In genomic region chr12:120224304-120225199, GRCh38 we compare ENCODE assay signal across 8 cellular contexts. TPM values are rescaled to one million over a fixed set of nuclear protein-coding genes. Genes with fewer than 3 reads are reported as not detected.
DNase-seq lines count a peak whose midpoint lies in the region; ATAC-seq and TF ChIP-seq lines count a peak whose summit lies in the region.

No MANE protein-coding gene starts in this region.

- no peak for TF ChIP-seq POLR2A in vagina (IDR thresholded peaks at IDR 0.05)

- H3K27ac Mint-ChIP-seq in activated naive CD4-positive, alpha-beta T cell treated with anti-CD3 and anti-CD28 coated beads, Interleukin-2, amount 10 ng/mL, durations not matched to agents 7 days and 5 days, result peak overlapping the region; percentile 80
- peak overlapping the region; percentile 34 for H3K27ac Mint-ChIP-seq in activated naive CD8-positive, alpha-beta T cell treated with anti-CD3 and anti-CD28 coated beads, Interleukin-2, amount 10 ng/mL, durations not matched to agents 7 days and 5 days

- no peaks in the 10 kb centered on the region for H3K9me3 Mint-ChIP-seq in activated naive CD4-positive, alpha-beta T cell treated with anti-CD3 and anti-CD28 coated beads, Interleukin-2, amount 10 ng/mL, durations not matched to agents 7 days and 5 days
- no peaks in the 10 kb centered on the region for H3K9me3 Mint-ChIP-seq in activated naive CD8-positive, alpha-beta T cell treated with anti-CD3 and anti-CD28 coated beads, Interleukin-2, amount 10 ng/mL, durations not matched to agents 7 days and 5 days

- no peak for DNase-seq in activated naive CD4-positive, alpha-beta T cell treated with anti-CD3 and anti-CD28 coated beads, Interleukin-2, amount 10 ng/mL, durations not matched to agents 7 days and 5 days
- no peak for DNase-seq in activated naive CD4-positive, alpha-beta T cell treated with Interleukin-2 at 50 U/mL for 16 hours
- no peak for DNase-seq in activated naive CD8-positive, alpha-beta T cell treated with anti-CD3 and anti-CD28 coated beads, Interleukin-2, amount 10 ng/mL, durations not matched to agents 7 days and 5 days
- DNase-seq in left lung (peak; percentile 81 to 93), vagina (ENCODE audit: extremely low spot score in 2 of 2) (no peak), PC-3 (no peak)
- no peak for DNase-seq in central memory CD4-positive, alpha-beta T cell
- DNase-seq in activated naive CD4-positive, alpha-beta T cell (lab: John Stamatoyannopoulos, UW), result no peak

- H3K27ac ChIP-seq in left lung, result peak overlapping the region; percentile 76 to 77
- peak overlapping the region; percentile 39 for H3K27ac ChIP-seq in vagina
- no peak overlapping the region for H3K27ac ChIP-seq in PC-3 (ENCODE audit: low read length)

- H3K9me2 ChIP-seq in PC-3 (replicated peaks; ENCODE audit: low read length), result no peaks in the 10 kb centered on the region

- peaks cover 60% of the 10 kb centered on the region for H4K20me1 ChIP-seq in PC-3 (ENCODE audit: low read length)

- no TSS peak for BruUV-seq in PC-3 (replicated peaks; lab: Mats Ljungman, UMichigan)

- no peak overlapping the region for H3K4me2 ChIP-seq in PC-3 (ENCODE audit: low read length)

- TF ChIP-seq CTCF in left lung (IDR thresholded peaks at IDR 0.05) (no peak), vagina (IDR thresholded peaks at IDR 0.05) (no peak), PC-3 (conservative IDR thresholded peaks at IDR 0.05; ENCODE audit: low read depth, low read length) (no peak)

- H3K27me3 Mint-ChIP-seq in activated naive CD4-positive, alpha-beta T cell treated with anti-CD3 and anti-CD28 coated beads, Interleukin-2, amount 10 ng/mL, durations not matched to agents 7 days and 5 days, result no peaks in the 10 kb centered on the region
- H3K27me3 Mint-ChIP-seq in activated naive CD8-positive, alpha-beta T cell treated with anti-CD3 and anti-CD28 coated beads, Interleukin-2, amount 10 ng/mL, durations not matched to agents 7 days and 5 days, result no peaks in the 10 kb centered on the region

- H3K4me1 Mint-ChIP-seq in activated naive CD4-positive, alpha-beta T cell treated with anti-CD3 and anti-CD28 coated beads, Interleukin-2, amount 10 ng/mL, durations not matched to agents 7 days and 5 days, result peaks cover 47% of the 10 kb centered on the region
- H3K4me1 Mint-ChIP-seq in activated naive CD8-positive, alpha-beta T cell treated with anti-CD3 and anti-CD28 coated beads, Interleukin-2, amount 10 ng/mL, durations not matched to agents 7 days and 5 days, result peaks cover 35% of the 10 kb centered on the region

- CTCF ChIA-PET in activated naive CD4-positive, alpha-beta T cell treated with anti-CD3 and anti-CD28 coated beads, Interleukin-2, amount 10 ng/mL, durations not matched to agents 7 days and 5 days (lab: Charles Lee), result interaction anchor here (1.1 to 14.9 kb wide), 3 partner anchors 20 to 77 kb away, joined by 3 to 773 read pairs (median 39); partner anchors contain the start of genes PXN, RPLP0 and SIRT4
- CTCF ChIA-PET in PC-3 (lab: Charles Lee), result no interaction called here

- peaks cover 96% of the 10 kb centered on the region for H3K79me2 ChIP-seq in PC-3 (ENCODE audit: low read length)

- H3F3A ChIP-seq in PC-3 (ENCODE audit: low read length, unreplicated experiment), result peaks cover 5% of the 10 kb centered on the region

- no peak for ATAC-seq in activated naive CD8-positive, alpha-beta T cell treated with anti-CD3 and anti-CD28 coated beads, Interleukin-2, amount 10 ng/mL, durations not matched to agents 7 days and 5 days (ENCODE audit: low read depth)
- ATAC-seq in left lung (peak; percentile 69), PC-3 (no peak)

- no peaks in the 10 kb centered on the region for H3K9me3 ChIP-seq in left lung
- H3K9me3 ChIP-seq in vagina, result no peaks in the 10 kb centered on the region
- H3K9me3 ChIP-seq in PC-3 (ENCODE audit: low read length), result no peaks in the 10 kb centered on the region

- H3K27me3 ChIP-seq in left lung (no peaks in the 10 kb centered on the region), vagina (no peaks in the 10 kb centered on the region), PC-3 (ENCODE audit: low read length) (no peaks in the 10 kb centered on the region)

- H3K4me3 ChIP-seq in left lung, result peak overlapping the region; percentile 7 to 41
- peak overlapping the region in 1 of 2 donors; percentile 3 for H3K4me3 ChIP-seq in vagina
- no peak overlapping the region for H3K4me3 ChIP-seq in PC-3 (ENCODE audit: low read length)

- POLR2A ChIA-PET in activated naive CD8-positive, alpha-beta T cell treated with anti-CD3 and anti-CD28 coated beads, Interleukin-2, amount 10 ng/mL, durations not matched to agents 7 days and 5 days (lab: Charles Lee), result interaction anchor here (4.8 to 9.7 kb wide), 4 partner anchors 24 to 67 kb away, joined by 62 to 202 read pairs (median 153); partner anchors contain the start of genes PXN, RNU4-1, RNU4-2 and RPLP0
- POLR2A ChIA-PET in PC-3 (lab: Charles Lee; ENCODE audit: unreplicated experiment), result interaction anchor here (0.6 to 1.1 kb wide), 2 partner anchors 67 to 106 kb away, joined by 3 to 4 read pairs; no protein-coding TSS in a partner anchor

- H2AFZ ChIP-seq in PC-3 (ENCODE audit: low read length), result no peak overlapping the region

- H3K4me1 ChIP-seq in left lung, result peaks cover 33 to 61% of the 10 kb centered on the region in 2 donors
- H3K4me1 ChIP-seq in vagina, result peaks cover 52% of the 10 kb centered on the region
- H3K4me1 ChIP-seq in PC-3 (ENCODE audit: insufficient read depth, low read length), result peaks cover 27% of the 10 kb centered on the region

- no peak overlapping the region for H3K4me3 Mint-ChIP-seq in activated naive CD4-positive, alpha-beta T cell treated with anti-CD3 and anti-CD28 coated beads, Interleukin-2, amount 10 ng/mL, durations not matched to agents 7 days and 5 days
- H3K4me3 Mint-ChIP-seq in activated naive CD8-positive, alpha-beta T cell treated with anti-CD3 and anti-CD28 coated beads, Interleukin-2, amount 10 ng/mL, durations not matched to agents 7 days and 5 days, result peak overlapping the region; percentile 85

- H3K36me3 ChIP-seq in left lung, result peaks cover 0 to 49% of the 10 kb centered on the region in 2 donors
- H3K36me3 ChIP-seq in vagina, result peaks cover 0 to 41% of the 10 kb centered on the region in 2 donors
- peaks cover 74% of the 10 kb centered on the region for H3K36me3 ChIP-seq in PC-3 (ENCODE audit: low read depth, low read length)

- H3K9ac ChIP-seq in PC-3 (ENCODE audit: low read length), result no peak overlapping the region

- intact Hi-C loops in left lung (cut with DNase I) (loop anchor here (5.0 kb wide), 1 partner anchor 43 kb away; the partner anchor contains the start of gene PXN (in 2 of the 2)), vagina (cut with DNase I) (no loop called here), PC-3 (cut with micrococcal nuclease) (no loop called here)

- H3K36me3 Mint-ChIP-seq in activated naive CD4-positive, alpha-beta T cell treated with anti-CD3 and anti-CD28 coated beads, Interleukin-2, amount 10 ng/mL, durations not matched to agents 7 days and 5 days, result peaks cover 48% of the 10 kb centered on the region
- peaks cover 7% of the 10 kb centered on the region for H3K36me3 Mint-ChIP-seq in activated naive CD8-positive, alpha-beta T cell treated with anti-CD3 and anti-CD28 coated beads, Interleukin-2, amount 10 ng/mL, durations not matched to agents 7 days and 5 days

RNA-seq across cellular contexts. Expression of gene RPLP0, which starts 23.6 kb away (rescaled TPM):
- 1,000 to 10,000 TPM; 1,639 to 1,688 TPM for total RNA-seq in activated naive CD8-positive, alpha-beta T cell treated with anti-CD3 and anti-CD28 coated beads, Interleukin-2, amount 10 ng/mL, durations not matched to agents 7 days and 5 days
- total RNA-seq in left lung (1,000 to 10,000 TPM; 1,565 to 1,940 TPM), vagina (2,837 TPM), PC-3 (2014; rRNA removed) (6,714 and 7,550 TPM in 2 replicates)

RNA-seq across cellular contexts. Expression of gene GCN1, which starts 30.0 kb away (rescaled TPM):
- 100 to 1,000 TPM; 101 to 110 TPM for total RNA-seq in activated naive CD8-positive, alpha-beta T cell treated with anti-CD3 and anti-CD28 coated beads, Interleukin-2, amount 10 ng/mL, durations not matched to agents 7 days and 5 days
- total RNA-seq in left lung (10 to 100 TPM; 69.2 to 89.4 TPM), vagina (62.6 TPM), PC-3 (2014; rRNA removed) (254 and 334 TPM in 2 replicates)

RNA-seq across cellular contexts. Expression of gene PXN, which starts 41.0 kb away (rescaled TPM):
- total RNA-seq in activated naive CD8-positive, alpha-beta T cell treated with anti-CD3 and anti-CD28 coated beads, Interleukin-2, amount 10 ng/mL, durations not matched to agents 7 days and 5 days, result 10 to 100 TPM; 89.0 to 94.7 TPM
- total RNA-seq in left lung (100 to 1,000 TPM in 1 of 2 donors, 10 to 100 TPM in 1; 90.7 to 111 TPM), vagina (95.3 TPM), PC-3 (2014; rRNA removed) (313 and 413 TPM in 2 replicates)

Comparison
In these comparisons a context has a peak if more than half of its experiments do, and no peak if none do; other contexts are left out.
1. DNase-seq: peak in left lung (2 of 2); none in activated naive CD4-positive, alpha-beta T cell treated with anti-CD3 and anti-CD28 coated beads, Interleukin-2, amount 10 ng/mL, durations not matched to agents 7 days and 5 days (single experiment), activated naive CD4-positive, alpha-beta T cell treated with Interleukin-2 at 50 U/mL for 16 hours (single experiment), activated naive CD8-positive, alpha-beta T cell treated with anti-CD3 and anti-CD28 coated beads, Interleukin-2, amount 10 ng/mL, durations not matched to agents 7 days and 5 days (single experiment), vagina (0 of 2), PC-3 (single experiment), central memory CD4-positive, alpha-beta T cell (single experiment) and activated naive CD4-positive, alpha-beta T cell (0 of 4).
2. intact Hi-C loops: an anchor here in left lung (5.0 kb wide); none called in vagina and PC-3.